35 cellular contexts compared by ENCODE assay signal in genomic region chrX:51874123-51874522, GRCh38.
"Had no signal": no experiment of that assay in that cellular context is flagged by ENCODE, and none has a peak within 500 bp of the region (broad histone marks: within the 10 kb centered on the region; RNA-seq: fewer than 3 reads in every experiment).

No MANE protein-coding gene starts in this region.

- H3K4me1 ChIP-seq: ascending aorta, body of pancreas, breast epithelium had no signal

- H3K4me3 Mint-ChIP-seq: activated CD4-positive, alpha-beta memory T cell treated with anti-CD3 and anti-CD28 coated beads, Interleukin-2, amount 10 ng/mL, durations not matched to agents 7 days and 5 days; activated CD8-positive, alpha-beta memory T cell treated with anti-CD3 and anti-CD28 coated beads, Interleukin-2, amount 10 ng/mL, durations not matched to agents 7 days and 5 days; activated naive CD8-positive, alpha-beta T cell; T-cell; T-helper 17 cell had no signal

- H3K27ac ChIP-seq: ascending aorta, body of pancreas, breast epithelium, coronary artery, PC-9, RWPE1, VCaP had no signal

- H3K4me1 Mint-ChIP-seq: activated CD4-positive, alpha-beta memory T cell treated with anti-CD3 and anti-CD28 coated beads, Interleukin-2, amount 10 ng/mL, durations not matched to agents 7 days and 5 days; activated CD8-positive, alpha-beta memory T cell treated with anti-CD3 and anti-CD28 coated beads, Interleukin-2, amount 10 ng/mL, durations not matched to agents 7 days and 5 days had no signal

- DNase-seq: activated CD4-positive, alpha-beta memory T cell treated with anti-CD3 and anti-CD28 coated beads, Interleukin-2, amount 10 ng/mL, durations not matched to agents 7 days and 5 days; activated CD4-positive, alpha-beta T cell treated with anti-CD3 and anti-CD28 coated beads for 1 hour; activated CD4-positive, alpha-beta T cell treated with anti-CD3 and anti-CD28 coated beads for 48 hours; activated CD4-positive, CD25-positive, alpha-beta regulatory T cell; activated CD8-positive, alpha-beta memory T cell treated with anti-CD3 and anti-CD28 coated beads for 24 hours; activated CD8-positive, alpha-beta memory T cell treated with anti-CD3 and anti-CD28 coated beads, Interleukin-2, amount 10 ng/mL, durations not matched to agents 7 days and 5 days; activated CD8-positive, alpha-beta memory T cell treated with anti-CD3 and anti-CD28 coated beads, Interleukin-2, amount 50 U/mL, for 48 hours; activated effector memory CD4-positive, alpha-beta T cell treated with Interleukin-2 at 50 U/mL for 16 hours; activated T-cell treated with anti-CD3 and anti-CD28 coated beads, Interleukin-2, amount 50 U/mL, for 48 hours; amygdala; body of pancreas; MM.1S; NCI-H1105 treated with DMSO at 0.1 percent for 48 hours; NCI-H1436; NCI-H1694; NCI-H1930; NCI-H2081 treated with DMSO at 0.1 percent for 48 hours; NCI-H226; NCI-H446 treated with DMSO at 0.1 percent for 48 hours; NCI-H524; NCI-H69; NK-92 treated with Interleukin-12 subunit alpha and Interleukin-12 subunit beta, amount 100 ng/mL, for 24 hours; PC-9; SIG-M5; T-cell; T-helper 17 cell had no signal

- H3K9me3 Mint-ChIP-seq: T-cell had no signal

- H3K4me3 ChIP-seq: ascending aorta, body of pancreas, breast epithelium, coronary artery, PC-9 had no signal

- H3K27me3 Mint-ChIP-seq: activated CD4-positive, alpha-beta memory T cell treated with anti-CD3 and anti-CD28 coated beads, Interleukin-2, amount 10 ng/mL, durations not matched to agents 7 days and 5 days; activated CD8-positive, alpha-beta memory T cell treated with anti-CD3 and anti-CD28 coated beads, Interleukin-2, amount 10 ng/mL, durations not matched to agents 7 days and 5 days; activated naive CD8-positive, alpha-beta T cell; T-helper 17 cell had no signal

- H3K9me3 ChIP-seq: ascending aorta, body of pancreas, breast epithelium had no signal

- H3K4me2 ChIP-seq: PC-9 had no signal

- ATAC-seq: activated CD8-positive, alpha-beta memory T cell treated with anti-CD3 and anti-CD28 coated beads, Interleukin-2, amount 10 ng/mL, durations not matched to agents 7 days and 5 days; body of pancreas; Right ventricle myocardium inferior; SK-N-SH treated with all-trans-retinoic acid at 6 μM for 48 hours; T-cell; T-helper 17 cell had no signal

- H3K36me3 ChIP-seq: ascending aorta, breast epithelium had no signal

- H3K27me3 ChIP-seq: ascending aorta, body of pancreas had no signal

- H3K27ac Mint-ChIP-seq: activated CD4-positive, alpha-beta memory T cell treated with anti-CD3 and anti-CD28 coated beads, Interleukin-2, amount 10 ng/mL, durations not matched to agents 7 days and 5 days; activated CD8-positive, alpha-beta memory T cell treated with anti-CD3 and anti-CD28 coated beads, Interleukin-2, amount 10 ng/mL, durations not matched to agents 7 days and 5 days; activated naive CD8-positive, alpha-beta T cell; T-cell; T-helper 17 cell had no signal

- FAIRE-seq: RCC 7860 had no signal

- H2AFZ ChIP-seq: PC-9 had no signal
